ENCODE assay signal across 22 cellular contexts in the genomic region with DNA sequence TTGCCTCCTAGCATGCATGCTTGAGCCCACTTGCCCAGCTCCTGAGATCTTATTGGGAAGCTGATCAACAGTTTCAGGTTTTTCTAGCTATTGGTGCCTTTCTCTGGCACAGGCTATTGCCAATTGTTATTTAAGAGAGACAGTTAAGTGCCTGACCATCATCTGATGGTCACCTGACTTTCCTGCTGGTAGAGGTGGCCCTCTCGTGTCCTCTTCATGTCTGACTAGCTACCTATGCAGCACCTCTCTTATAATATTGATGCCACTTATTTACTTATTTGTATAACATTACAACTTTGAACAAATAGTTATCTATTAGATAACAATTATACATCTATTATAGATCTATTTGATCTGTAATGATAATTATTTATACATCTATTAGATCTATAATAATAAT.
"Had no signal": no experiment of that assay in that cellular context is flagged by ENCODE, and none has a peak within 500 bp of the region (broad histone marks: within the 10 kb centered on the region; RNA-seq: fewer than 3 reads in every experiment).

No MANE protein-coding gene starts in this region.

- H3K9me3 Mint-ChIP-seq: activated CD4-positive, alpha-beta T cell treated with anti-CD3 and anti-CD28 coated beads, Interleukin-2, amount 10 ng/mL, durations not matched to agents 7 days and 5 days; activated naive CD4-positive, alpha-beta T cell treated with anti-CD3 and anti-CD28 coated beads for 36 hours had no signal

- H3K4me3 ChIP-seq: cardiac muscle cell, SK-N-MC had no signal

- ATAC-seq: activated T-helper 17 cell treated with anti-CD3 and anti-CD28 coated beads, Interleukin-2, amount 50 U/mL, for 72 hours; T-cell had no signal

- H3K4me1 Mint-ChIP-seq: activated CD4-positive, alpha-beta memory T cell treated with anti-CD3 and anti-CD28 coated beads, Interleukin-2, amount 10 ng/mL, durations not matched to agents 7 days and 5 days; activated CD4-positive, alpha-beta T cell treated with anti-CD3 and anti-CD28 coated beads, Interleukin-2, amount 10 ng/mL, durations not matched to agents 7 days and 5 days; activated T-helper 17 cell treated with anti-CD3 and anti-CD28 coated beads, Interleukin-2, amount 50 U/mL, for 72 hours; T-cell had no signal

- H3K27ac Mint-ChIP-seq: activated CD4-positive, alpha-beta memory T cell treated with anti-CD3 and anti-CD28 coated beads, Interleukin-2, amount 10 ng/mL, durations not matched to agents 7 days and 5 days; activated CD4-positive, alpha-beta T cell treated with anti-CD3 and anti-CD28 coated beads, Interleukin-2, amount 10 ng/mL, durations not matched to agents 7 days and 5 days; activated naive CD4-positive, alpha-beta T cell treated with anti-CD3 and anti-CD28 coated beads for 36 hours; activated naive CD8-positive, alpha-beta T cell; activated T-helper 17 cell treated with anti-CD3 and anti-CD28 coated beads, Interleukin-2, amount 50 U/mL, for 72 hours; T-cell had no signal

- H3K27me3 ChIP-seq: brain microvascular endothelial cell, cardiac muscle cell had no signal

- H3K27me3 Mint-ChIP-seq: activated CD4-positive, alpha-beta memory T cell treated with anti-CD3 and anti-CD28 coated beads, Interleukin-2, amount 10 ng/mL, durations not matched to agents 7 days and 5 days; activated CD4-positive, alpha-beta T cell treated with anti-CD3 and anti-CD28 coated beads, Interleukin-2, amount 10 ng/mL, durations not matched to agents 7 days and 5 days; activated naive CD8-positive, alpha-beta T cell; activated T-helper 17 cell treated with anti-CD3 and anti-CD28 coated beads, Interleukin-2, amount 50 U/mL, for 72 hours; T-cell had no signal

- H3K4me3 Mint-ChIP-seq: activated CD4-positive, alpha-beta memory T cell treated with anti-CD3 and anti-CD28 coated beads, Interleukin-2, amount 10 ng/mL, durations not matched to agents 7 days and 5 days; activated CD4-positive, alpha-beta T cell treated with anti-CD3 and anti-CD28 coated beads, Interleukin-2, amount 10 ng/mL, durations not matched to agents 7 days and 5 days; activated naive CD4-positive, alpha-beta T cell treated with anti-CD3 and anti-CD28 coated beads for 36 hours; activated naive CD8-positive, alpha-beta T cell; activated T-helper 17 cell treated with anti-CD3 and anti-CD28 coated beads, Interleukin-2, amount 50 U/mL, for 72 hours; T-cell had no signal

- H3K36me3 Mint-ChIP-seq: activated naive CD8-positive, alpha-beta T cell; T-cell had no signal

- H3K36me3 ChIP-seq: brain microvascular endothelial cell, cardiac muscle cell had no signal

- H3K27ac ChIP-seq: brain microvascular endothelial cell, cardiac muscle cell, SK-N-MC had no signal

- DNase-seq: activated CD4-positive, alpha-beta memory T cell treated with anti-CD3 and anti-CD28 coated beads, Interleukin-2, amount 10 ng/mL, durations not matched to agents 7 days and 5 days; activated CD4-positive, alpha-beta T cell treated with anti-CD3 and anti-CD28 coated beads, Interleukin-2, amount 10 ng/mL, durations not matched to agents 7 days and 5 days; activated CD4-positive, CD25-positive, alpha-beta regulatory T cell; activated gamma-delta T cell; activated naive CD4-positive, alpha-beta T cell treated with anti-CD3 and anti-CD28 coated beads for 36 hours; activated T-cell treated with anti-CD3 and anti-CD28 coated beads for 4 hours; activated T-cell treated with anti-CD3 and anti-CD28 coated beads, Interleukin-2, amount 50 U/mL, for 48 hours; amygdala; brain microvascular endothelial cell; NCI-H1048; NCI-H1694; NCI-H2029; NCI-H510A treated with DMSO at 0.1 percent for 48 hours; NK-92 treated with Interleukin-12 subunit alpha and Interleukin-12 subunit beta, amount 100 ng/mL, for 24 hours; SIG-M5; T-cell; T-helper 2 cell; T1000 had no signal
